Comparison of ENCODE assay signal across 8 cellular contexts in genomic region chr1:225427249-225428065, GRCh38. TPM values are rescaled to one million over a fixed set of nuclear protein-coding genes. Genes with fewer than 3 reads are reported as not detected.
DNase-seq lines count a peak whose midpoint lies in the region; ATAC-seq, FAIRE-seq and TF ChIP-seq lines count a peak whose summit lies in the region.

Gene LBR (minus strand): TSS chr1:225428038. CDS start chr1:225424075, 3,963 bp downstream.

- H3K27me3 ChIP-seq in mammary epithelial cell (ENCODE audit: insufficient read depth, low read length) = no peaks in the 10 kb centered on the region
- H3K27me3 ChIP-seq in keratinocyte (ENCODE audit: control insufficient read depth, extremely low read depth, insufficient read depth, low read length) = no peaks in the 10 kb centered on the region
- H3K27me3 ChIP-seq in smooth muscle cell (ENCODE audit: low read depth) = no peaks in the 10 kb centered on the region

- H3K9ac ChIP-seq in mammary epithelial cell (ENCODE audit: insufficient read depth, low read length) (peak within 1 kb of the TSS; percentile 90), keratinocyte (ENCODE audit: control insufficient read depth, extremely low read depth, insufficient read depth, low read length) (peak within 1 kb of the TSS; percentile 80), smooth muscle cell (ENCODE audit: low read depth) (peak within 1 kb of the TSS; percentile 80)

- H3K9me3 ChIP-seq in OCI-LY7 (ENCODE audit: low read length) (peaks cover 6% of the 10 kb centered on the region; the same call in 1 of the 2 replicates), mammary epithelial cell (replicated peaks; ENCODE audit: insufficient read depth, low read length) (no peaks in the 10 kb centered on the region), keratinocyte (ENCODE audit: control insufficient read depth, low read depth, low read length) (no peaks in the 10 kb centered on the region), smooth muscle cell (replicated peaks; ENCODE audit: low read depth) (no peaks in the 10 kb centered on the region)

- in situ Hi-C loops in mammary epithelial cell (cut with MboI; ENCODE audit: low sequenced_read_pairs in 2 of 2) = no loop called here

- CTCF ChIA-PET in OCI-LY7 (lab: Charles Lee; ENCODE audit: unreplicated experiment) (interaction anchor here (0.5 to 0.6 kb wide), 2 partner anchors 685 to 1211 kb away, joined by 3 to 4 read pairs; no protein-coding TSS in a partner anchor), mammary epithelial cell (lab: Charles Lee; ENCODE audit: low non-redundant PET) (no interaction called here)

- H3K79me2 ChIP-seq in OCI-LY7 (ENCODE audit: insufficient read depth, low read depth, low read length) = peaks cover 53% of the 10 kb centered on the region
- peaks cover 54% of the 10 kb centered on the region for H3K79me2 ChIP-seq in mammary epithelial cell (ENCODE audit: insufficient read depth, low read length)
- peaks cover 53% of the 10 kb centered on the region for H3K79me2 ChIP-seq in keratinocyte (ENCODE audit: control insufficient read depth, insufficient read depth, low read length)
- peaks cover 51% of the 10 kb centered on the region for H3K79me2 ChIP-seq in smooth muscle cell (ENCODE audit: low read depth)

- intact Hi-C loops in OCI-LY7 (cut with micrococcal nuclease; ENCODE audit: unreplicated experiment) (loop anchor here (1.0 to 10.0 kb wide), 7 partner anchors 9 to 993 kb away; partner anchors contain the start of genes ENAH, H3-3A, LEFTY2 and WDR26), mammary epithelial cell (cut with micrococcal nuclease) (loop anchor here (1.0 to 5.0 kb wide), 2 partner anchors 22 to 110 kb away; no protein-coding TSS in a partner anchor)

- WGBS in mammary epithelial cell (ENCODE audit: low coverage, missing lambda C conversion rate) = 0% methylated on average over 14 of the region's 93 CpGs
- WGBS in smooth muscle cell (ENCODE audit: low lambda C conversion rate) = under 1% methylated on average over 60 of the region's 93 CpGs

- peaks cover 5% of the 10 kb centered on the region for H3F3A ChIP-seq in smooth muscle cell (ENCODE audit: low read depth)

- DNase-seq in activated T-cell treated with anti-CD3 and anti-CD28 coated beads for 1 hour (ENCODE audit: low read depth) = peak; percentile 22
- DNase-seq in activated T-cell treated with anti-CD3 and anti-CD28 coated beads, Interleukin-2, amount 50 U/mL, for 1 hour = no peak
- no peak for DNase-seq in OCI-LY7 (ENCODE audit: low spot score)
- no peak for DNase-seq in mammary epithelial cell
- DNase-seq in keratinocyte (ENCODE audit: low read depth, low spot score) = no peak
- DNase-seq in smooth muscle cell (lab: John Stamatoyannopoulos, UW; ENCODE audit: unreplicated experiment) = peak; percentile 55
- DNase-seq in GDM1 (lab: John Stamatoyannopoulos, UW) = no peak

- peaks cover 41% of the 10 kb centered on the region for H3K4me1 ChIP-seq in OCI-LY7 (ENCODE audit: insufficient read depth, low read length, poor library complexity, severe bottlenecking)
- peaks cover 39% of the 10 kb centered on the region for H3K4me1 ChIP-seq in mammary epithelial cell (ENCODE audit: insufficient read depth, low read length)
- H3K4me1 ChIP-seq in keratinocyte (ENCODE audit: control insufficient read depth, extremely low read depth, insufficient read depth, low read length) = peaks cover 34% of the 10 kb centered on the region
- H3K4me1 ChIP-seq in smooth muscle cell (ENCODE audit: low read depth) = peaks cover 32% of the 10 kb centered on the region

- peak within 1 kb of the TSS; percentile 85 for H3K4me3 ChIP-seq in OCI-LY7 (ENCODE audit: low read depth, low read length, poor library complexity, severe bottlenecking)
- peak within 1 kb of the TSS; percentile 79 to 91 (median 87) for H3K4me3 ChIP-seq in mammary epithelial cell (replicated peaks in 1 of 3; ENCODE audit: insufficient read depth in 1 of 3, low read depth in 2 of 3, low read length in 3 of 3)
- peak within 1 kb of the TSS; percentile 78 to 91 (median 81) for H3K4me3 ChIP-seq in keratinocyte (ENCODE audit: control insufficient read depth in 2 of 3, extremely low read depth in 1 of 3, insufficient read depth in 2 of 3, low read depth in 1 of 3, low read length in 3 of 3)
- H3K4me3 ChIP-seq in smooth muscle cell = peak within 1 kb of the TSS; percentile 96

- dilution Hi-C loops in mammary epithelial cell (cut with HindIII; ENCODE audit: low sequenced_read_pairs) (loop anchor here (5.0 kb wide), 1 partner anchor 100 kb away; no protein-coding TSS in a partner anchor), keratinocyte (cut with MboI; ENCODE audit: extremely low pct_ligation_motif_present, low sequenced_read_pairs) (no loop called here)

- H3K4me2 ChIP-seq in OCI-LY7 (ENCODE audit: low read length) (peak within 1 kb of the TSS; percentile 96), mammary epithelial cell (ENCODE audit: insufficient read depth, low read depth, low read length) (peak within 1 kb of the TSS; percentile 99), keratinocyte (ENCODE audit: control insufficient read depth, extremely low read depth, insufficient read depth, low read depth, low read length) (peak within 1 kb of the TSS; percentile 86), smooth muscle cell (peak within 1 kb of the TSS; percentile 99)

- POLR2A ChIA-PET in OCI-LY7 (lab: Charles Lee) = interaction anchor here (0.6 to 12.2 kb wide), 5 partner anchors 15 to 1241 kb away, joined by 3 to 242 read pairs (median 5); no protein-coding TSS in a partner anchor

- no peaks in the 10 kb centered on the region for H3K9me1 ChIP-seq in keratinocyte (ENCODE audit: control insufficient read depth, extremely low read depth, insufficient read depth, low read length)

- FAIRE-seq in keratinocyte (lab: Jason Lieb, UNC) = no peak

- H4K20me1 ChIP-seq in OCI-LY7 (ENCODE audit: insufficient read depth, low read length) (peaks cover 38% of the 10 kb centered on the region), mammary epithelial cell (ENCODE audit: insufficient read depth, low read length) (no peaks in the 10 kb centered on the region), keratinocyte (ENCODE audit: control insufficient read depth, extremely low read depth, insufficient read depth, low read length) (no peaks in the 10 kb centered on the region), smooth muscle cell (ENCODE audit: low read depth) (peaks cover 49% of the 10 kb centered on the region)

- BruUV-seq in OCI-LY7 (replicated peaks; lab: Mats Ljungman, UMichigan) (no TSS peak), mammary epithelial cell (replicated peaks; lab: Mats Ljungman, UMichigan) (no TSS peak)

- ATAC-seq in HG02642 (IDR thresholded peaks at IDR 0.05; ENCODE audit: poor library complexity, unreplicated experiment) = peak; percentile 43

- peak within 1 kb of the TSS; percentile 92 for H3K27ac ChIP-seq in OCI-LY7 (ENCODE audit: low read depth, low read length, poor library complexity, severe bottlenecking)
- peak within 1 kb of the TSS; percentile 84 for H3K27ac ChIP-seq in mammary epithelial cell (ENCODE audit: insufficient read depth, low read depth, low read length)
- H3K27ac ChIP-seq in keratinocyte (ENCODE audit: control insufficient read depth, insufficient read depth, low read length) = peak within 1 kb of the TSS; percentile 82
- H3K27ac ChIP-seq in smooth muscle cell (ENCODE audit: low read depth) = peak within 1 kb of the TSS; percentile 71

- TF ChIP-seq CTCF in OCI-LY7 (conservative IDR thresholded peaks at IDR 0.05; ENCODE audit: low read length) (no peak), mammary epithelial cell (conservative IDR thresholded peaks at IDR 0.05 in 1 of 2, IDR thresholded peaks at IDR 0.05 in 1 of 2; ENCODE audit: extremely low read depth in 1 of 2, insufficient read depth in 1 of 2, low read depth in 1 of 2, low read length in 2 of 2) (no peak), keratinocyte (optimal IDR thresholded peaks at IDR 0.05 in 1 of 3, IDR thresholded peaks at IDR 0.05 in 1 of 3, conservative IDR thresholded peaks at IDR 0.05 in 1 of 3; ENCODE audit: extremely low read depth in 1 of 3, insufficient read depth in 2 of 3, low read length in 3 of 3) (no peak), smooth muscle cell (IDR thresholded peaks at IDR 0.05; ENCODE audit: borderline replicate concordance, insufficient read depth, poor library complexity, severe bottlenecking) (no peak)

- peaks cover 46% of the 10 kb centered on the region for H3K36me3 ChIP-seq in OCI-LY7 (ENCODE audit: insufficient read depth, low read length)
- H3K36me3 ChIP-seq in mammary epithelial cell (ENCODE audit: insufficient read depth, low read length) = peaks cover 4% of the 10 kb centered on the region
- H3K36me3 ChIP-seq in keratinocyte (ENCODE audit: control insufficient read depth in 2 of 2, extremely low read depth in 1 of 2, insufficient read depth in 2 of 2, low read length in 2 of 2) = peaks cover 0 to 4% of the 10 kb centered on the region in 2 experiments
- no peaks in the 10 kb centered on the region for H3K36me3 ChIP-seq in smooth muscle cell (ENCODE audit: low read depth)

- H2AFZ ChIP-seq in OCI-LY7 (ENCODE audit: low read length) = peak within 1 kb of the TSS; percentile 38; the same call in 1 of the 2 replicates
- peak within 1 kb of the TSS; percentile 96 for H2AFZ ChIP-seq in mammary epithelial cell (ENCODE audit: low read depth, low read length)
- H2AFZ ChIP-seq in keratinocyte (ENCODE audit: control insufficient read depth, low read length) = peak within 1 kb of the TSS; percentile 93
- H2AFZ ChIP-seq in smooth muscle cell (ENCODE audit: low read depth) = peak within 1 kb of the TSS; percentile 98

- H3K9me2 ChIP-seq in OCI-LY7 (ENCODE audit: insufficient read depth, low read length) = no peaks in the 10 kb centered on the region

RNA-seq across cellular contexts. Expression of gene LBR, which starts in this region (rescaled TPM):
- total RNA-seq in OCI-LY7 (2014; rRNA removed; shearing (Covaris generic)) = 110 and 117 TPM in 2 replicates
- total RNA-seq in OCI-LY7 (2022) (288 and 297 TPM in 2 replicates), mammary epithelial cell (10 to 100 TPM; 17.7 to 35.7 TPM), smooth muscle cell (33.4 and 43.6 TPM in 2 replicates)
- polyA plus RNA-seq in mammary epithelial cell (16.1 TPM), keratinocyte (11.9 to 30.5 TPM (median 21.2 TPM) in 3 replicates), smooth muscle cell (16.6 and 24.8 TPM in 2 replicates)
- polyA minus RNA-seq in mammary epithelial cell (54.8 TPM), keratinocyte (14.7 to 42.6 TPM (median 30.3 TPM) in 3 replicates)
- 11.7 TPM for polyA plus RNA-seq in keratinocyte (2011; ENCODE audit: low read depth)
- polyA plus RNA-seq in keratinocyte (2011; cell fraction: cytosol; rRNA removed) = 4.7 and 9.7 TPM in 2 replicates
- 33.5 and 34.7 TPM in 2 replicates for polyA plus RNA-seq in keratinocyte (2011; cell fraction: nucleus; rRNA removed)
- 13.6 and 15.8 TPM in 2 replicates for polyA plus RNA-seq in keratinocyte (2012; ENCODE audit: low replicate concordance)
- 5.6 TPM for polyA minus RNA-seq in keratinocyte (2011; cell fraction: cytosol; rRNA and poly(A)+ RNA removed)
- 17.2 and 25.7 TPM in 2 replicates for polyA minus RNA-seq in keratinocyte (2011; cell fraction: nucleus; rRNA and poly(A)+ RNA removed)

Comparison
In these comparisons a context has a peak if more than half of its experiments do, and no peak if none do; other contexts are left out.
1. DNase-seq: peak in activated T-cell treated with anti-CD3 and anti-CD28 coated beads for 1 hour (single experiment) and smooth muscle cell (single experiment); none in activated T-cell treated with anti-CD3 and anti-CD28 coated beads, Interleukin-2, amount 50 U/mL, for 1 hour (single experiment), OCI-LY7 (single experiment), mammary epithelial cell (single experiment), keratinocyte (single experiment) and GDM1 (single experiment).
2. H2AFZ ChIP-seq: peak in every context shown above with its lines; median percentile 98 in smooth muscle cell; 96 in mammary epithelial cell; 93 in keratinocyte; 38 in OCI-LY7.
3. Peak in every context shown above with its lines, with median percentiles within 50 percentile points of each other: H3K27ac ChIP-seq, H3K4me2 ChIP-seq, H3K4me3 ChIP-seq and H3K9ac ChIP-seq.